In the genomic region with DNA sequence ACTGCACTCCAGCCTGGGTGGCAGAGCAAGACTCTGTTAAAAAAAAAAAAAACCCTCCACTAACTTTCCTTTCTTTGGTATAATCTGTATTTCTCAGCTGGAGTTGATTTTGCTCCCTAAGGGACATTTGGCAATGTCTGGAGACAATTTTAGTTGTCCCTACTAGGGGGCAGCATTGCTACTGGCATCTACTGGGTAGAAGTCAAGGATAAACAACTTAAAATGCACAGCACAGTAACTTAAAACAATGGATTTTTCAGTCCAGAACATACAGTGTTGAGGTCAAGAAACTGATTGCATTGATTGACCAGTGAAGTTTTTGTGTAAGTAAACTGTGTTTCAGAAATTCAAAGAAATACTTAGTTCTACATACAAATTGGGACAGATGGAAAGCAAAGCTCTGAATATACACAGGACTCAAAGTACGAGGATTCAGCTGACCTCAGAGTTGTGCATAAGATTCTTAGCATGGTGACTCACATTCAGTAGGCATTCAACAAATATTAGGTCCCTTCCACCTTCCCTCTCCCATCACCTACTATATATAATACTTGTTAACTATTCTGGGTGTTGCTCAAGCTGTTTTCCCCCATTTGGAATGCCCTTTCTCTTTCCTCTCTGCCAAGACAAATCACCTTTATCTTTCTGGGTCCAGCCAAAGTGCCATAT, we compare ENCODE assay signal across 10 cellular contexts. TPM values are rescaled to one million over a fixed set of nuclear protein-coding genes. Genes with fewer than 3 reads are reported as not detected.
DNase-seq lines count a peak whose midpoint lies in the region; ATAC-seq and TF ChIP-seq lines count a peak whose summit lies in the region.
"Had no signal": no experiment of that assay in that cellular context is flagged by ENCODE, and none has a peak within 500 bp of the region (broad histone marks: within the 10 kb centered on the region; RNA-seq: fewer than 3 reads in every experiment).

No MANE protein-coding gene starts in this region.

- H3K36me3 ChIP-seq in GM23248 (ENCODE audit: low read depth): no peaks in the 10 kb centered on the region
- no peaks in the 10 kb centered on the region for H3K36me3 ChIP-seq in SJCRH30
- no peaks in the 10 kb centered on the region for H3K36me3 ChIP-seq in CD8-positive, alpha-beta memory T cell (ENCODE audit: insufficient read depth, low read length)

- H3K4me1 Mint-ChIP-seq in glutamatergic neuron (ENCODE audit: low read depth, unreplicated experiment): no peaks in the 10 kb centered on the region
- peaks cover 0 to 4% (median 0%) of the 10 kb centered on the region in 3 donors for H3K4me1 Mint-ChIP-seq in CD8-positive, alpha-beta memory T cell

- H3K4me3 ChIP-seq in GM23248 (0 out of 2 replicates have a peak overlapping the region, but pooled peaks have one; percentile 32), SJCRH30 (no peak overlapping the region)
- no peak overlapping the region for H3K4me3 ChIP-seq in CD8-positive, alpha-beta memory T cell (ENCODE audit: low read length)

- no peak overlapping the region for H3K27ac ChIP-seq in GM23248
- H3K27ac ChIP-seq in SJCRH30: no peak overlapping the region
- H3K27ac ChIP-seq in CD8-positive, alpha-beta memory T cell (ENCODE audit: low read depth, low read length): no peak overlapping the region

- no peak for ATAC-seq in left lobe of liver

- H3K9ac ChIP-seq in GM23248: no peak overlapping the region

- POLR2A ChIA-PET in CD8-positive, alpha-beta memory T cell (lab: Charles Lee): no interaction called here

- H3K4me2 ChIP-seq in GM23248 (ENCODE audit: unreplicated experiment): no peak overlapping the region

- H2AFZ ChIP-seq in GM23248: peak overlapping the region; percentile 51; the same call in 1 of the 2 replicates

- H3K4me3 Mint-ChIP-seq in glutamatergic neuron (ENCODE audit: unreplicated experiment): no peak overlapping the region
- H3K4me3 Mint-ChIP-seq in CD8-positive, alpha-beta memory T cell: no peak overlapping the region

- peaks cover 1% of the 10 kb centered on the region for H3K9me3 Mint-ChIP-seq in glutamatergic neuron (ENCODE audit: unreplicated experiment)
- peaks cover 2 to 7% (median 5%) of the 10 kb centered on the region in 5 donors for H3K9me3 Mint-ChIP-seq in CD8-positive, alpha-beta memory T cell

- in situ Hi-C loops in ACHN (cut with HindIII; ENCODE audit: low pct_ligation_motif_present, low pct_unique_long_range_greater_than_20kb, low sequenced_read_pairs) (no loop called here), GM23248 (cut with MboI) (no loop called here)

- H3K9me3 ChIP-seq in GM23248 (ENCODE audit: low read depth): no peaks in the 10 kb centered on the region
- H3K9me3 ChIP-seq in SJCRH30 (replicated peaks): no peaks in the 10 kb centered on the region
- no peaks in the 10 kb centered on the region for H3K9me3 ChIP-seq in CD8-positive, alpha-beta memory T cell (ENCODE audit: low read length)

- H3K36me3 Mint-ChIP-seq in glutamatergic neuron (ENCODE audit: unreplicated experiment): no peaks in the 10 kb centered on the region
- H3K36me3 Mint-ChIP-seq in CD8-positive, alpha-beta memory T cell: no peaks in the 10 kb centered on the region

- no peak overlapping the region for H3K27ac Mint-ChIP-seq in glutamatergic neuron (ENCODE audit: unreplicated experiment)
- H3K27ac Mint-ChIP-seq in CD8-positive, alpha-beta memory T cell: no peak overlapping the region

- H3K4me1 ChIP-seq in GM23248 (ENCODE audit: insufficient read depth): no peaks in the 10 kb centered on the region
- no peaks in the 10 kb centered on the region for H3K4me1 ChIP-seq in SJCRH30
- H3K4me1 ChIP-seq in CD8-positive, alpha-beta memory T cell (ENCODE audit: insufficient read depth, low read length): no peaks in the 10 kb centered on the region

- H3K27me3 ChIP-seq in GM23248 (replicated peaks; ENCODE audit: insufficient read depth) (no peaks in the 10 kb centered on the region), SJCRH30 (no peaks in the 10 kb centered on the region)
- H3K27me3 ChIP-seq in CD8-positive, alpha-beta memory T cell (ENCODE audit: insufficient read depth, low read length, poor library complexity, severe bottlenecking): no peaks in the 10 kb centered on the region

- no peaks in the 10 kb centered on the region for H3K27me3 Mint-ChIP-seq in glutamatergic neuron (ENCODE audit: unreplicated experiment)
- H3K27me3 Mint-ChIP-seq in CD8-positive, alpha-beta memory T cell: peaks cover 0 to 1% of the 10 kb centered on the region in 2 donors

- WGBS in GM23248 (ENCODE audit: low coverage in 1 of 2, low lambda C conversion rate in 2 of 2, missing lambda C conversion rate in 2 of 2), 2 experiments: 0 to 8% methylated on average over 1 of the region's 1 CpG

- DNase-seq in ACHN (peak; percentile 34), GM23248 (peak; percentile 56), SJCRH30 (peak; percentile 6 to 43), glutamatergic neuron (no peak), UCSD-AML1 (lab: John Stamatoyannopoulos, UW; ENCODE audit: unreplicated experiment) (no peak), left lobe of liver (ENCODE audit: low spot score) (no peak)
- no peak for DNase-seq in stimulated activated CD4-positive, alpha-beta T cell treated with anti-CD3 and anti-CD28 coated beads, Interleukin-4, amount 100 ng/mL, for 1 hour
- DNase-seq in CD8-positive, alpha-beta memory T cell: no peak
- DNase-seq: effector CD4-positive, alpha-beta T cell; NCI-H2107 had no signal

- TF ChIP-seq CTCF in glutamatergic neuron (IDR thresholded peaks at IDR 0.05; ENCODE audit: partially characterized antibody, unreplicated experiment): peak; percentile 20

- CTCF ChIA-PET in CD8-positive, alpha-beta memory T cell (lab: Charles Lee): no interaction called here

- no peaks in the 10 kb centered on the region for H3K9me2 ChIP-seq in GM23248 (ENCODE audit: insufficient read depth)

- H3K79me2 ChIP-seq in GM23248 (ENCODE audit: insufficient read depth): no peaks in the 10 kb centered on the region

- H3F3A ChIP-seq in GM23248 (ENCODE audit: insufficient read depth): no peaks in the 10 kb centered on the region

- H4K20me1 ChIP-seq in GM23248 (ENCODE audit: insufficient read depth): no peaks in the 10 kb centered on the region

RNA-seq across cellular contexts. Expression of a gene that starts 8.8 kb away (rescaled TPM):
- not detected in 2 replicates for total RNA-seq in GM23248 (2014; rRNA removed; shearing (Covaris generic))
- polyA plus RNA-seq in GM23248 (2016; fragmentation: Nextera tagmentation; extraction: Ambion mirVana): not detected in 2 replicates
- total RNA-seq in SJCRH30 (2014; rRNA removed; shearing (Covaris generic)): 0.06 TPM in 1 of 2 replicates, not detected in the other
- not detected for total RNA-seq in glutamatergic neuron (ENCODE audit: unreplicated experiment)
- total RNA-seq in CD8-positive, alpha-beta memory T cell: not detected
- polyA plus RNA-seq in CD8-positive, alpha-beta memory T cell: not detected
- not detected for total RNA-seq in left lobe of liver

Comparison
In these comparisons a context has a peak if more than half of its experiments do, and no peak if none do; other contexts are left out.
1. DNase-seq: peak in ACHN (single experiment), GM23248 (single experiment) and SJCRH30 (2 of 2); none in glutamatergic neuron (single experiment), stimulated activated CD4-positive, alpha-beta T cell treated with anti-CD3 and anti-CD28 coated beads, Interleukin-4, amount 100 ng/mL, for 1 hour (single experiment), UCSD-AML1 (single experiment), CD8-positive, alpha-beta memory T cell (0 of 5) and left lobe of liver (single experiment).